ENCODE assay signal across 8 cellular contexts in genomic region chr17:28416703-28417311, GRCh38. TPM values are rescaled to one million over a fixed set of nuclear protein-coding genes. Genes with fewer than 3 reads are reported as not detected.
DNase-seq lines count a peak whose midpoint lies in the region; ATAC-seq and TF ChIP-seq lines count a peak whose summit lies in the region.

No MANE protein-coding gene starts in this region.

- TF ChIP-seq POLR2A in GM18505 (IDR thresholded peaks at IDR 0.05; ENCODE audit: borderline replicate concordance, extremely low read depth, insufficient read depth, insufficient read length) = no peak

- no peaks in the 10 kb centered on the region for H3K9me3 ChIP-seq in parathyroid adenoma (ENCODE audit: control insufficient read depth, low read length)

- H3K4me3 ChIP-seq in fibroblast of villous mesenchyme (ENCODE audit: low read depth, low read length) (no peak overlapping the region), parathyroid adenoma (ENCODE audit: low read depth, low read length) (no peak overlapping the region)

- no peaks in the 10 kb centered on the region for H3K36me3 ChIP-seq in parathyroid adenoma (ENCODE audit: control insufficient read depth, insufficient read depth, low read length)

- H3K27me3 ChIP-seq in parathyroid adenoma (ENCODE audit: control insufficient read depth, insufficient read depth, low read length) = no peaks in the 10 kb centered on the region

- no peaks in the 10 kb centered on the region for H3K79me2 ChIP-seq in parathyroid adenoma

- TF ChIP-seq CTCF in fibroblast of villous mesenchyme (IDR thresholded peaks at IDR 0.05; ENCODE audit: insufficient read depth, low read depth, low read length) (peak; percentile 82), parathyroid adenoma (IDR thresholded peaks at IDR 0.05) (peak; percentile 72)

- H3K27ac ChIP-seq in parathyroid adenoma = no peak overlapping the region

- H2AFZ ChIP-seq in parathyroid adenoma = peak overlapping the region; percentile 65

- ATAC-seq in HG02938 (IDR thresholded peaks at IDR 0.05; ENCODE audit: unreplicated experiment) (no peak), GM18505 (IDR thresholded peaks at IDR 0.05; ENCODE audit: unreplicated experiment) (no peak)

- H3K4me2 ChIP-seq in parathyroid adenoma (ENCODE audit: low read length) = no peak overlapping the region

- no peaks in the 10 kb centered on the region for H3K4me1 ChIP-seq in parathyroid adenoma

- DNase-seq in DMS114 treated with DMSO at 0.1 percent for 48 hours (lab: John Stamatoyannopoulos, UW; ENCODE audit: unreplicated experiment) = peak; percentile 36
- peak; percentile 59 for DNase-seq in HT-29 (ENCODE audit: low spot score)
- DNase-seq in NOMO-1 treated with DMSO at 0.1 percent for 48 hours (lab: John Stamatoyannopoulos, UW; ENCODE audit: unreplicated experiment) = peak; percentile 78
- DNase-seq in activated T-cell treated with anti-CD3 and anti-CD28 coated beads, Interleukin-2, amount 50 U/mL, for 1 hour = peak; percentile 43
- peak; percentile 79 for DNase-seq in fibroblast of villous mesenchyme (ENCODE audit: low read depth)

- no peak overlapping the region for H3K9ac ChIP-seq in parathyroid adenoma

RNA-seq across cellular contexts. Expression of gene SLC46A1, which starts 10.8 kb away (rescaled TPM):
- total RNA-seq in HT-29 (2014; rRNA removed; shearing (Covaris generic)) = 5.0 and 5.1 TPM in 2 replicates
- total RNA-seq in fibroblast of villous mesenchyme = 8.4 and 9.5 TPM in 2 replicates

RNA-seq across cellular contexts. Expression of gene SARM1, which starts 45.3 kb away (rescaled TPM):
- total RNA-seq in HT-29 (2014; rRNA removed; shearing (Covaris generic)) = 8.0 and 8.6 TPM in 2 replicates
- 12.9 and 16.4 TPM in 2 replicates for total RNA-seq in fibroblast of villous mesenchyme

RNA-seq across cellular contexts. Expression of gene VTN, which starts 46.7 kb away (rescaled TPM):
- total RNA-seq in HT-29 (2014; rRNA removed; shearing (Covaris generic)) = not detected in 2 replicates
- 5.2 and 10.0 TPM in 2 replicates for total RNA-seq in fibroblast of villous mesenchyme

RNA-seq across cellular contexts. Expression of gene SEBOX, which starts 51.8 kb away (rescaled TPM):
- total RNA-seq in HT-29 (2014; rRNA removed; shearing (Covaris generic)) = not detected in 2 replicates
- not detected in 2 replicates for total RNA-seq in fibroblast of villous mesenchyme

RNA-seq across cellular contexts. Expression of gene SLC13A2, which starts 56.6 kb away (rescaled TPM):
- total RNA-seq in HT-29 (2014; rRNA removed; shearing (Covaris generic)) = not detected in 2 replicates
- not detected in 2 replicates for total RNA-seq in fibroblast of villous mesenchyme
